8 cellular contexts compared by ENCODE assay signal in the genomic region with DNA sequence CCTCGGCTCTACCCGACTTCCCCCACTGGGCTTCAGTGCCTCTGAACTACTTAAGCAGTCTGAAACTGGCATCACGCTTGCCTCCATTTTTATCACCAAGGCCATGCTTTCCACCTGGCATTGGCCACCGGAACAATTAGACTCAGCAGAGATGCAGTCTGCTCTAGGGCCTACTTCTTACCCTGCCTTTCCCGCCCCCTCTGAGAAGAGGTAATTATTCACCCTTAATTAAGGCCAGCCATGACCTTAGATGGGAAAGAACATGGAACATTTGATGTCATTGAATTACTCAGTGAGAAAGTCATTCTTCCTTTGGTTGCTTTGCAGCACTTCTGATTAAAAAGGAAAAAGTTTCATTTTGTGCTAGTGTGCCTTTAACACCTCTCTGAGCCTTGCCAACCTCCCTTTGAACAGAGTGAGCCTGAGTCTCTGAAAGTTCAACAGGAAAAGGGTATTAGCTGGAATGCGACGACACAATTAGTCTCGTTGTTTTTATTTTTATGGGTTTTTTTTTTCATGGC.
DNase-seq lines count a peak whose midpoint lies in the region; ATAC-seq and TF ChIP-seq lines count a peak whose summit lies in the region.

No MANE protein-coding gene starts in this region.

- no peaks in the 10 kb centered on the region for H3K36me3 Mint-ChIP-seq in progenitor cell of endocrine pancreas (ENCODE audit: insufficient read depth)

- H3K27me3 Mint-ChIP-seq in progenitor cell of endocrine pancreas: peaks cover 10% of the 10 kb centered on the region

- H3K4me3 Mint-ChIP-seq in progenitor cell of endocrine pancreas (ENCODE audit: low read depth): no peak overlapping the region

- no peaks in the 10 kb centered on the region for H3K27me3 ChIP-seq in effector memory CD4-positive, alpha-beta T cell (replicated peaks; ENCODE audit: control insufficient read depth, insufficient read depth, low read length, poor library complexity, severe bottlenecking)

- no peaks in the 10 kb centered on the region for H3K9me3 ChIP-seq in effector memory CD4-positive, alpha-beta T cell (ENCODE audit: control insufficient read depth, low read length)

- H3K4me3 ChIP-seq in effector memory CD4-positive, alpha-beta T cell (ENCODE audit: insufficient read depth, low read depth, low read length, poor library complexity, severe bottlenecking): no peak overlapping the region

- no peaks in the 10 kb centered on the region for H3K9me3 Mint-ChIP-seq in progenitor cell of endocrine pancreas (ENCODE audit: low read depth)

- H3K27ac ChIP-seq in effector memory CD4-positive, alpha-beta T cell (ENCODE audit: insufficient read depth, low read length, poor library complexity, severe bottlenecking): no peak overlapping the region

- ATAC-seq in GM19455 (IDR thresholded peaks at IDR 0.05; ENCODE audit: unreplicated experiment): no peak
- ATAC-seq in HG03139 (IDR thresholded peaks at IDR 0.05; ENCODE audit: unreplicated experiment): no peak

- TF ChIP-seq CTCF in progenitor cell of endocrine pancreas (IDR thresholded peaks at IDR 0.05; ENCODE audit: unreplicated experiment): no peak

- H3K4me1 ChIP-seq in effector memory CD4-positive, alpha-beta T cell (ENCODE audit: control insufficient read depth, insufficient read depth, low read length, poor library complexity, severe bottlenecking): no peaks in the 10 kb centered on the region

- no peak overlapping the region for H3K27ac Mint-ChIP-seq in progenitor cell of endocrine pancreas

- peak; percentile 41 for DNase-seq in ELR (ENCODE audit: low read depth)
- DNase-seq in activated CD4-positive, alpha-beta T cell treated with anti-CD3 and anti-CD28 coated beads, Interleukin-2, amount 50 U/mL, for 48 hours: peak; percentile 55 to 74
- DNase-seq in fibroblast of peridontal ligament (ENCODE audit: extremely low read depth): peak; percentile 74
- DNase-seq in stimulated activated CD4-positive, alpha-beta T cell treated with anti-CD3 and anti-CD28 coated beads, Interleukin-1b, Interleukin-23, amount 100 ng/mL, for 4 hours (ENCODE audit: low read depth in 2 of 2): peak; percentile 10 to 17
- no peak for DNase-seq in progenitor cell of endocrine pancreas (ENCODE audit: low spot score, unreplicated experiment)
- no peak for DNase-seq in effector memory CD4-positive, alpha-beta T cell

- H3K4me1 Mint-ChIP-seq in progenitor cell of endocrine pancreas (ENCODE audit: low read depth): no peaks in the 10 kb centered on the region

- H3K36me3 ChIP-seq in effector memory CD4-positive, alpha-beta T cell (ENCODE audit: control insufficient read depth, insufficient read depth, low read length): no peaks in the 10 kb centered on the region

Comparison
In these comparisons a context has a peak if more than half of its experiments do, and no peak if none do; other contexts are left out.
1. DNase-seq: peak in ELR (single experiment), activated CD4-positive, alpha-beta T cell treated with anti-CD3 and anti-CD28 coated beads, Interleukin-2, amount 50 U/mL, for 48 hours (2 of 2), fibroblast of peridontal ligament (single experiment) and stimulated activated CD4-positive, alpha-beta T cell treated with anti-CD3 and anti-CD28 coated beads, Interleukin-1b, Interleukin-23, amount 100 ng/mL, for 4 hours (2 of 2); none in progenitor cell of endocrine pancreas (single experiment) and effector memory CD4-positive, alpha-beta T cell (0 of 3).